Comparison of ENCODE assay signal across 9 cellular contexts in genomic region chr1:118304722-118305344, GRCh38.
DNase-seq lines count a peak whose midpoint lies in the region; ATAC-seq, FAIRE-seq and TF ChIP-seq lines count a peak whose summit lies in the region.
"Had no signal": no experiment of that assay in that cellular context is flagged by ENCODE, and none has a peak within 500 bp of the region (broad histone marks: within the 10 kb centered on the region; RNA-seq: fewer than 3 reads in every experiment).

No MANE protein-coding gene starts in this region.

- no peak for DNase-seq in DND-41
- no peak for DNase-seq in LNCaP clone FGC (ENCODE audit: low read depth)
- DNase-seq in bronchial epithelial cell (ENCODE audit: low read depth): no peak
- DNase-seq in stimulated activated CD4-positive, alpha-beta T cell treated with anti-CD3 and anti-CD28 coated beads, Interleukin-15, amount 100 ng/mL, for 24 hours: no peak
- no peak for DNase-seq in activated naive CD4-positive, alpha-beta T cell treated with anti-CD3 and anti-CD28 coated beads, Interleukin-2, amount 50 U/mL, for 72 hours (ENCODE audit: low spot score in 2 of 2)
- DNase-seq in LoVo (ENCODE audit: low spot score): no peak
- no peak for DNase-seq in superior temporal gyrus (ENCODE audit: extremely low spot score)

- H3K9me3 ChIP-seq in DND-41 (ENCODE audit: insufficient read depth, low read length, severe bottlenecking): no peaks in the 10 kb centered on the region

- H3K9me3 Mint-ChIP-seq in nephron: peaks cover 8% of the 10 kb centered on the region
- H3K9me3 Mint-ChIP-seq in activated naive CD4-positive, alpha-beta T cell treated with anti-CD3 and anti-CD28 coated beads, Interleukin-2, amount 50 U/mL, for 72 hours: peaks cover 0 to 1% of the 10 kb centered on the region in 2 donors

- peaks cover 5% of the 10 kb centered on the region for H3K27me3 ChIP-seq in DND-41 (ENCODE audit: insufficient read depth, low read length, poor library complexity)
- H3K27me3 ChIP-seq in bronchial epithelial cell (ENCODE audit: control insufficient read depth, insufficient read depth, low read length): no peaks in the 10 kb centered on the region

- H3K79me2 ChIP-seq in DND-41 (ENCODE audit: insufficient read depth, low read length): no peaks in the 10 kb centered on the region

- no peak overlapping the region for H3K4me2 ChIP-seq in DND-41 (ENCODE audit: insufficient read depth, low read length)

- no peak overlapping the region for H3K4me3 ChIP-seq in DND-41 (ENCODE audit: low read depth in 1 of 2, low read length in 2 of 2)
- H3K4me3 ChIP-seq in LNCaP clone FGC (ENCODE audit: low read depth, low read length): no peak overlapping the region
- H3K4me3 ChIP-seq in bronchial epithelial cell (ENCODE audit: low read depth, low read length): no peak overlapping the region

- no peak overlapping the region for H3K27ac ChIP-seq in DND-41 (ENCODE audit: low read length)

- FAIRE-seq in bronchial epithelial cell (lab: Jason Lieb, UNC): no peak
- FAIRE-seq: TTC549 had no signal

- no peak overlapping the region for H2AFZ ChIP-seq in DND-41 (ENCODE audit: low read depth, low read length)

- H3K9ac ChIP-seq in DND-41 (ENCODE audit: low read depth, low read length): no peak overlapping the region

- H3K4me1 ChIP-seq in DND-41 (ENCODE audit: insufficient read depth, low read length): no peaks in the 10 kb centered on the region

- ATAC-seq in DND-41 (ENCODE audit: insufficient read depth, low read depth): peak; percentile 49; the same call in 1 of the 3 replicates
- ATAC-seq in activated naive CD4-positive, alpha-beta T cell treated with anti-CD3 and anti-CD28 coated beads, Interleukin-2, amount 50 U/mL, for 72 hours: no peak

- TF ChIP-seq CTCF in DND-41 (IDR thresholded peaks at IDR 0.05; ENCODE audit: borderline replicate concordance, extremely low read depth, low read length, poor library complexity, severe bottlenecking): peak; percentile 45
- TF ChIP-seq CTCF in LNCaP clone FGC (IDR thresholded peaks at IDR 0.05; ENCODE audit: control insufficient read depth, extremely low read depth, insufficient read depth): peak; percentile 44
- peak; percentile 54 for TF ChIP-seq CTCF in bronchial epithelial cell (IDR thresholded peaks at IDR 0.05; ENCODE audit: insufficient read depth, low read length, severe bottlenecking)
- peak; percentile 59 to 64 (median 62) for TF ChIP-seq CTCF in nephron (IDR thresholded peaks at IDR 0.05; ENCODE audit: unreplicated experiment in 3 of 3)

- H3K36me3 ChIP-seq in DND-41 (ENCODE audit: insufficient read depth, low read length) (no peaks in the 10 kb centered on the region), bronchial epithelial cell (ENCODE audit: control insufficient read depth, insufficient read depth, low read length) (no peaks in the 10 kb centered on the region)

- H3K4me1 Mint-ChIP-seq in nephron: peaks cover 44% of the 10 kb centered on the region

- H4K20me1 ChIP-seq in DND-41 (ENCODE audit: insufficient read depth, low read length): no peaks in the 10 kb centered on the region

- no peak overlapping the region for H3K4me3 Mint-ChIP-seq in nephron

- peak overlapping the region in 1 of 3 experiments; percentile 82 for H3K27ac Mint-ChIP-seq in nephron
- H3K27ac Mint-ChIP-seq in activated naive CD4-positive, alpha-beta T cell treated with anti-CD3 and anti-CD28 coated beads, Interleukin-2, amount 50 U/mL, for 72 hours: no peak overlapping the region

- H3K27me3 Mint-ChIP-seq in nephron (ENCODE audit: low read depth): peaks cover 5% of the 10 kb centered on the region

- H3K36me3 Mint-ChIP-seq in nephron (ENCODE audit: low read depth): no peaks in the 10 kb centered on the region
- no peaks in the 10 kb centered on the region for H3K36me3 Mint-ChIP-seq in activated naive CD4-positive, alpha-beta T cell treated with anti-CD3 and anti-CD28 coated beads, Interleukin-2, amount 50 U/mL, for 72 hours
